Comparison of ENCODE assay signal across 11 cellular contexts in the genomic region with DNA sequence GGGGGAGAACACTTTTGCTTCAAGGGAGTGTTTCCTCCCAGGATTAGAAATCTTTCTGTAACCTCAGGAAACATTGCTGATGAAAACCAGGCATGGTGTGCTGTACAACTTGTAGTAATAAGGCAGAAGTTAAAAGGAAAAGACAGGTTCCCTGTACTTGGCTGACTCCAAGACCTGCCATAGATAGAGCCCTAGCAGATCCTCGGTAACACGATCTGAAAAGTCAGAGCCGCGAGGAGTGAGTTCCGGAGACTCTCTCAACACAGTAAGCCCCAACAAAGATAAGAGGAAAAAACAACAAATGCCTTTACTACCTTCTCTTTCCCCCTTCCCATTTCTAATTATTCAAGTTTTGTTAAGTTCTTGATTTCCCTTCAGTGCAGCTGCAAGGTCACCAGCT. TPM values are rescaled to one million over a fixed set of nuclear protein-coding genes. Genes with fewer than 3 reads are reported as not detected.
"Had no signal": no experiment of that assay in that cellular context is flagged by ENCODE, and none has a peak within 500 bp of the region (broad histone marks: within the 10 kb centered on the region; RNA-seq: fewer than 3 reads in every experiment).

No MANE protein-coding gene starts in this region.

RNA-seq across cellular contexts. Expression of gene RNU1-4, which starts 7.3 kb away (rescaled TPM):
- total RNA-seq: osteoblast, right atrium auricular region had no signal
- polyA plus RNA-seq: naive thymus-derived CD4-positive, alpha-beta T cell; neural cell; ovary; pancreas; psoas muscle; right cardiac atrium; sigmoid colon; small intestine; spleen had no signal
